ENCODE assay signal across 8 cellular contexts in the genomic region with DNA sequence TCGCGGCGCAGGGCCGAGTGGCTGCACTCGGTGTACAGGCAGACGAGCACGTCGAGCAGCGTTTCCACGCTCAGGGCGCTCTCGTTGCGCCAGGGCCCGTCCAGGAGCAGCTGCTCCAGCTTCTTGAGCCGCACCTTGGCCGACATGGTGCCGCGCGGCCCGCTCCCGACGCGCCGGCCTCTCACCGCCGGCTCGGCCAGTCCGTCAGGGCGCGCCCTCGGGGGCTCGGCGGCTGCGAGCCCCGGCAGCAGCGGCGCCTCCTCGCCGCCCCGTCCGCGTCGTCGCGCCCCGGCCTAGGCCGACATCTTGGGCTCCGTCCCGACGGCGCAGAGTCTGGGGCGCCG. TPM values are rescaled to one million over a fixed set of nuclear protein-coding genes. Genes with fewer than 3 reads are reported as not detected.
A peak's percentile ranks its signal among the peaks of the same experiment; 100 is the strongest.
DNase-seq lines count a peak whose midpoint lies in the region; ATAC-seq, FAIRE-seq and TF ChIP-seq lines count a peak whose summit lies in the region.

No MANE protein-coding gene starts in this region.

- H3K4me1 ChIP-seq in endodermal cell (ENCODE audit: control insufficient read depth, insufficient read depth, low read length) = peaks cover 7% of the 10 kb centered on the region
- no peaks in the 10 kb centered on the region for H3K4me1 ChIP-seq in OCI-LY7 (ENCODE audit: insufficient read depth, low read length, poor library complexity, severe bottlenecking)

- H3K4me3 Mint-ChIP-seq in endodermal cell (peak overlapping the region; percentile 84), natural killer cell (no peak overlapping the region)

- H3K36me3 Mint-ChIP-seq in endodermal cell (ENCODE audit: low read depth) (peaks cover 10% of the 10 kb centered on the region), natural killer cell (no peaks in the 10 kb centered on the region)

- no peak overlapping the region for H3K4me2 ChIP-seq in OCI-LY7 (ENCODE audit: low read length)

- H3K4me3 ChIP-seq in LNCaP clone FGC (ENCODE audit: low read depth, low read length) = peak overlapping the region; percentile 77
- H3K4me3 ChIP-seq in endodermal cell (ENCODE audit: low read length) = peak overlapping the region; percentile 85
- H3K4me3 ChIP-seq in OCI-LY7 (ENCODE audit: low read depth, low read length, poor library complexity, severe bottlenecking) = no peak overlapping the region

- POLR2A ChIA-PET in OCI-LY7 (lab: Charles Lee) = no interaction called here

- H3K9me3 ChIP-seq in endodermal cell (ENCODE audit: control insufficient read depth, low read length) = no peaks in the 10 kb centered on the region
- H3K9me3 ChIP-seq in OCI-LY7 (ENCODE audit: low read length) = no peaks in the 10 kb centered on the region

- intact Hi-C loops in natural killer cell (cut with micrococcal nuclease) (no loop called here), OCI-LY7 (cut with micrococcal nuclease; ENCODE audit: unreplicated experiment) (no loop called here)

- WGBS in endodermal cell (ENCODE audit: insufficient coverage in 1 of 2, insufficient read length in 1 of 2), 2 experiments = 0% methylated on average over 11 to 53 of the region's 53 CpGs

- ATAC-seq in GM19025 (IDR thresholded peaks at IDR 0.05; ENCODE audit: low read depth, unreplicated experiment) (peak; percentile 23), natural killer cell (peak; percentile 5 to 15 (median 14)), HG03439 (IDR thresholded peaks at IDR 0.05; ENCODE audit: unreplicated experiment) (no peak)

- H3K27me3 ChIP-seq in endodermal cell (ENCODE audit: control insufficient read depth, insufficient read depth, low read length, poor library complexity, severe bottlenecking) = no peaks in the 10 kb centered on the region

- H4K20me1 ChIP-seq in OCI-LY7 (ENCODE audit: insufficient read depth, low read length) = no peaks in the 10 kb centered on the region

- H3K79me2 ChIP-seq in OCI-LY7 (ENCODE audit: insufficient read depth, low read depth, low read length) = no peaks in the 10 kb centered on the region

- H3K9me2 ChIP-seq in OCI-LY7 (ENCODE audit: insufficient read depth, low read length) = no peaks in the 10 kb centered on the region

- H3K36me3 ChIP-seq in endodermal cell (ENCODE audit: control insufficient read depth, insufficient read depth, low read length) (peaks cover 18% of the 10 kb centered on the region), OCI-LY7 (ENCODE audit: insufficient read depth, low read length) (no peaks in the 10 kb centered on the region)

- DNase-seq in LNCaP clone FGC (ENCODE audit: low read depth) (no peak), endodermal cell (no peak), natural killer cell (no peak), GM12892 (ENCODE audit: insufficient read length) (no peak), OCI-LY7 (ENCODE audit: low spot score) (no peak), NCI-H345 treated with DMSO at 0.1 percent for 48 hours (lab: John Stamatoyannopoulos, UW; ENCODE audit: unreplicated experiment) (no peak)

- peaks cover under 1% of the 10 kb centered on the region for H3K27me3 Mint-ChIP-seq in endodermal cell (ENCODE audit: insufficient read depth)
- peaks cover 34 to 38% of the 10 kb centered on the region in 2 donors for H3K27me3 Mint-ChIP-seq in natural killer cell (ENCODE audit: low read depth in 2 of 2)

- no peak for FAIRE-seq in GM12892 (lab: Jason Lieb, UNC)

- H3K27ac Mint-ChIP-seq in endodermal cell (no peak overlapping the region), natural killer cell (no peak overlapping the region)

- CTCF ChIA-PET in OCI-LY7 (lab: Charles Lee; ENCODE audit: unreplicated experiment) = no interaction called here

- BruUV-seq in OCI-LY7 (replicated peaks; lab: Mats Ljungman, UMichigan) = no TSS peak

- H3K9me3 Mint-ChIP-seq in endodermal cell = no peaks in the 10 kb centered on the region
- H3K9me3 Mint-ChIP-seq in natural killer cell = no peaks in the 10 kb centered on the region

- H3K4me1 Mint-ChIP-seq in endodermal cell (peaks cover 23% of the 10 kb centered on the region), natural killer cell (peaks cover 6 to 13% of the 10 kb centered on the region in 2 donors)

- no peak overlapping the region for H2AFZ ChIP-seq in OCI-LY7 (ENCODE audit: low read length)

- H3K27ac ChIP-seq in endodermal cell (ENCODE audit: low read depth, low read length) (peak overlapping the region; percentile 68), OCI-LY7 (ENCODE audit: low read depth, low read length, poor library complexity, severe bottlenecking) (no peak overlapping the region)

- no peak for TF ChIP-seq POLR2A in GM12892 (IDR thresholded peaks at IDR 0.05; ENCODE audit: low read depth, low read length)

- TF ChIP-seq CTCF in LNCaP clone FGC (IDR thresholded peaks at IDR 0.05; ENCODE audit: control insufficient read depth, extremely low read depth, insufficient read depth) = no peak
- TF ChIP-seq CTCF in endodermal cell (conservative IDR thresholded peaks at IDR 0.05) = no peak
- TF ChIP-seq CTCF in natural killer cell (IDR thresholded peaks at IDR 0.05) = no peak
- no peak for TF ChIP-seq CTCF in OCI-LY7 (conservative IDR thresholded peaks at IDR 0.05; ENCODE audit: low read length)

- peak overlapping the region; percentile 38 for H3K9ac ChIP-seq in endodermal cell (ENCODE audit: extremely low read depth, low read length, poor library complexity, severe bottlenecking)

RNA-seq across cellular contexts. Expression of gene CDC42BPB, which starts 0.3 kb away (rescaled TPM):
- total RNA-seq in endodermal cell = 100 to 1,000 TPM; 120 to 123 TPM
- polyA plus RNA-seq in endodermal cell (2013, experiment 1 of 2) = 82.7 TPM
- polyA plus RNA-seq in endodermal cell (2013, experiment 2 of 2) = 80.3 TPM
- 1 to 10 TPM in 2 of 3 donors, under 1 TPM in 1; 0.86 to 2.3 (median 2.0) TPM for total RNA-seq in natural killer cell
- polyA plus RNA-seq in GM12892 (2012; ENCODE audit: missing spikeins) = 9.6 TPM
- 0.03 TPM in 1 of 2 replicates, not detected in the other for total RNA-seq in OCI-LY7 (2014; rRNA removed; shearing (Covaris generic))
- 0.20 and 0.46 TPM in 2 replicates for total RNA-seq in OCI-LY7 (2022)

RNA-seq across cellular contexts. Expression of gene LBHD2, which starts 27.0 kb away (rescaled TPM):
- total RNA-seq in endodermal cell (not detected), natural killer cell (not detected), OCI-LY7 (2022) (not detected in 2 replicates)
- polyA plus RNA-seq in endodermal cell (2013, experiment 1 of 2) = not detected
- polyA plus RNA-seq in endodermal cell (2013, experiment 2 of 2) = not detected
- not detected for polyA plus RNA-seq in GM12892 (2012; ENCODE audit: missing spikeins)
- total RNA-seq in OCI-LY7 (2014; rRNA removed; shearing (Covaris generic)) = not detected in 2 replicates

RNA-seq across cellular contexts. Expression of gene EXOC3L4, which starts 37.5 kb away (rescaled TPM):
- total RNA-seq in endodermal cell (1 to 10 TPM; 2.5 to 3.6 TPM), natural killer cell (not detected), OCI-LY7 (2022) (not detected in 2 replicates)
- 0.21 TPM for polyA plus RNA-seq in endodermal cell (2013, experiment 1 of 2)
- not detected for polyA plus RNA-seq in endodermal cell (2013, experiment 2 of 2)
- polyA plus RNA-seq in GM12892 (2012; ENCODE audit: missing spikeins) = not detected
- not detected in 2 replicates for total RNA-seq in OCI-LY7 (2014; rRNA removed; shearing (Covaris generic))

Comparison
In these comparisons a context has a peak if more than half of its experiments do, and no peak if none do; other contexts are left out.
1. RNA of gene CDC42BPB, which starts 0.3 kb away (total RNA-seq): 120 to 123 TPM in endodermal cell; 0.86 to 2.3 TPM in natural killer cell and 0.03 to 0.46 TPM in OCI-LY7; every median in the first group is over 10 times any median in the second.